Comparison of ENCODE assay signal across 15 cellular contexts in genomic region chr21:16842716-16843115, GRCh38.
DNase-seq lines count a peak whose midpoint lies in the region; ATAC-seq, FAIRE-seq and TF ChIP-seq lines count a peak whose summit lies in the region.
"Had no signal": no experiment of that assay in that cellular context is flagged by ENCODE, and none has a peak within 500 bp of the region (broad histone marks: within the 10 kb centered on the region; RNA-seq: fewer than 3 reads in every experiment).

No MANE protein-coding gene starts in this region.

- peaks cover 24% of the 10 kb centered on the region for H3K4me1 Mint-ChIP-seq in glutamatergic neuron (ENCODE audit: low read depth, unreplicated experiment)
- H3K4me1 Mint-ChIP-seq in activated naive CD8-positive, alpha-beta T cell treated with anti-CD3 and anti-CD28 coated beads for 36 hours = no peaks in the 10 kb centered on the region

- in situ Hi-C loops in transverse colon (cut with MboI; ENCODE audit: low pct_ligation_motif_present in 1 of 4, low pct_unique_long_range_greater_than_20kb in 1 of 4, low sequenced_read_pairs in 3 of 4) = loop anchor here in 1 of 4 donors (25.0 kb wide), 1 partner anchor 105 kb away; no protein-coding TSS in a partner anchor

- no peak for TF ChIP-seq POLR2A in transverse colon (IDR thresholded peaks at IDR 0.05)

- no peak overlapping the region for H4K8ac ChIP-seq in mesenchymal stem cell (ENCODE audit: low read length)

- intact Hi-C loops in pancreas (cut with DNase I) = no loop called here
- intact Hi-C loops in transverse colon (cut with DNase I; ENCODE audit: low total_unique reads) = no loop called here

- no peak overlapping the region for H2BK5ac ChIP-seq in mesenchymal stem cell (ENCODE audit: low read depth, low read length, poor library complexity, severe bottlenecking)

- H3K36me3 ChIP-seq in pancreas (no peaks in the 10 kb centered on the region), transverse colon (no peaks in the 10 kb centered on the region), mesenchymal stem cell (ENCODE audit: control insufficient read depth in 1 of 2, insufficient read depth in 2 of 2, low read depth in 1 of 2, low read length in 2 of 2) (no peaks in the 10 kb centered on the region)
- H3K36me3 ChIP-seq: BLaER1 had no signal

- H3K9me3 Mint-ChIP-seq in glutamatergic neuron (ENCODE audit: unreplicated experiment) = peaks cover 5% of the 10 kb centered on the region
- no peaks in the 10 kb centered on the region for H3K9me3 Mint-ChIP-seq in activated naive CD8-positive, alpha-beta T cell treated with anti-CD3 and anti-CD28 coated beads for 36 hours
- H3K9me3 Mint-ChIP-seq: type B pancreatic cell had no signal

- no peak overlapping the region for H3K4me3 Mint-ChIP-seq in glutamatergic neuron (ENCODE audit: unreplicated experiment)
- H3K4me3 Mint-ChIP-seq in activated naive CD8-positive, alpha-beta T cell treated with anti-CD3 and anti-CD28 coated beads for 36 hours = no peak overlapping the region
- H3K4me3 Mint-ChIP-seq: T-helper 1 cell treated with Interleukin-12 subunit alpha and Interleukin-12 subunit beta and Interleukin-4 antibody, amounts not matched to agents 30 μg/mL and 1 μg/mL, for 36 hours; type B pancreatic cell had no signal

- H3K4me3 ChIP-seq in AG10803 (ENCODE audit: low read length) = peak overlapping the region; percentile 29
- H3K4me3 ChIP-seq in pancreas = no peak overlapping the region
- no peak overlapping the region for H3K4me3 ChIP-seq in transverse colon
- H3K4me3 ChIP-seq in mesenchymal stem cell (ENCODE audit: insufficient read depth in 1 of 2, low read depth in 1 of 2, low read length in 2 of 2) = peak overlapping the region in 1 of 2 experiments; percentile 34
- H3K4me3 ChIP-seq: BLaER1 had no signal

- TF ChIP-seq CTCF in AG10803 (conservative IDR thresholded peaks at IDR 0.05; ENCODE audit: low read length) = no peak
- no peak for TF ChIP-seq CTCF in glutamatergic neuron (IDR thresholded peaks at IDR 0.05; ENCODE audit: partially characterized antibody, unreplicated experiment)
- no peak for TF ChIP-seq CTCF in pancreas (IDR thresholded peaks at IDR 0.05)
- TF ChIP-seq CTCF in transverse colon (IDR thresholded peaks at IDR 0.05) = no peak

- H4K91ac ChIP-seq in mesenchymal stem cell (ENCODE audit: low read length) = no peak overlapping the region

- ATAC-seq in pancreas = no peak

- no peak overlapping the region for H3K9ac ChIP-seq in mesenchymal stem cell (ENCODE audit: low read length)
- H3K9ac ChIP-seq: BLaER1 had no signal

- H2AFZ ChIP-seq in mesenchymal stem cell (ENCODE audit: low read depth, low read length) = no peak overlapping the region

- no peak for FAIRE-seq in pancreas (lab: Jason Lieb, UNC)

- no peak overlapping the region for H2BK120ac ChIP-seq in mesenchymal stem cell (ENCODE audit: low read depth, low read length)

- peak overlapping the region; percentile 92 for H3K27ac Mint-ChIP-seq in glutamatergic neuron (ENCODE audit: unreplicated experiment)
- H3K27ac Mint-ChIP-seq in activated naive CD8-positive, alpha-beta T cell treated with anti-CD3 and anti-CD28 coated beads for 36 hours = no peak overlapping the region
- H3K27ac Mint-ChIP-seq: T-helper 1 cell treated with Interleukin-12 subunit alpha and Interleukin-12 subunit beta and Interleukin-4 antibody, amounts not matched to agents 30 μg/mL and 1 μg/mL, for 36 hours; type B pancreatic cell had no signal

- no peak overlapping the region for H2BK15ac ChIP-seq in mesenchymal stem cell (ENCODE audit: low read depth, poor library complexity, severe bottlenecking)

- H3K27ac ChIP-seq in pancreas (no peak overlapping the region), transverse colon (no peak overlapping the region), mesenchymal stem cell (ENCODE audit: low read length, poor library complexity, severe bottlenecking) (no peak overlapping the region)
- H3K27ac ChIP-seq: BLaER1 had no signal

- DNase-seq in AG10803 (ENCODE audit: low read depth) (peak; percentile 35), HCEC 1CT (peak; percentile 4), astrocyte of the hippocampus (ENCODE audit: low read depth, low spot score) (peak; percentile 11), glutamatergic neuron (no peak), pancreas (no peak), transverse colon (no peak), mesenchymal stem cell (no peak)
- DNase-seq in activated naive CD8-positive, alpha-beta T cell treated with anti-CD3 and anti-CD28 coated beads for 36 hours = no peak
- DNase-seq: activated CD4-positive, alpha-beta T cell treated with anti-CD3 and anti-CD28 coated beads for 1 hour; DMS79; effector CD4-positive, alpha-beta T cell; H7 had no signal

- no peaks in the 10 kb centered on the region for H3K9me3 ChIP-seq in pancreas
- H3K9me3 ChIP-seq in transverse colon = no peaks in the 10 kb centered on the region
- no peaks in the 10 kb centered on the region for H3K9me3 ChIP-seq in mesenchymal stem cell (ENCODE audit: control insufficient read depth, low read length)
- H3K9me3 ChIP-seq: BLaER1 had no signal

- no peaks in the 10 kb centered on the region for H3K27me3 Mint-ChIP-seq in glutamatergic neuron (ENCODE audit: unreplicated experiment)
- no peaks in the 10 kb centered on the region for H3K27me3 Mint-ChIP-seq in activated naive CD8-positive, alpha-beta T cell treated with anti-CD3 and anti-CD28 coated beads for 36 hours
- H3K27me3 Mint-ChIP-seq: type B pancreatic cell had no signal

- H3K4ac ChIP-seq in mesenchymal stem cell (ENCODE audit: low read depth in 1 of 2, low read length in 2 of 2) = no peak overlapping the region

- H3K27me3 ChIP-seq in pancreas = no peaks in the 10 kb centered on the region
- H3K27me3 ChIP-seq in transverse colon = no peaks in the 10 kb centered on the region
- no peaks in the 10 kb centered on the region for H3K27me3 ChIP-seq in mesenchymal stem cell (ENCODE audit: control insufficient read depth in 1 of 2, insufficient read depth in 1 of 2, low read length in 2 of 2)
- H3K27me3 ChIP-seq: BLaER1 had no signal

- no peaks in the 10 kb centered on the region for H3K4me1 ChIP-seq in pancreas
- H3K4me1 ChIP-seq in transverse colon = no peaks in the 10 kb centered on the region
- no peaks in the 10 kb centered on the region for H3K4me1 ChIP-seq in mesenchymal stem cell (ENCODE audit: control insufficient read depth, insufficient read depth, low read depth, low read length)

- H3K36me3 Mint-ChIP-seq in glutamatergic neuron (ENCODE audit: unreplicated experiment) = no peaks in the 10 kb centered on the region
- H3K36me3 Mint-ChIP-seq in activated naive CD8-positive, alpha-beta T cell treated with anti-CD3 and anti-CD28 coated beads for 36 hours = no peaks in the 10 kb centered on the region
- H3K36me3 Mint-ChIP-seq: type B pancreatic cell had no signal

- 65 to 74% methylated on average over 5 of the region's 5 CpGs for whole genome bisulfite sequencing in pancreas, 2 donors
- 67% methylated on average over 5 of the region's 5 CpGs for WGBS in transverse colon (ENCODE audit: low coverage in 1 of 2), 2 donors
- whole genome bisulfite sequencing in mesenchymal stem cell = 100% methylated on average over 3 of the region's 5 CpGs

- H2BK12ac ChIP-seq in mesenchymal stem cell (ENCODE audit: low read length in 2 of 2) = no peak overlapping the region

- no peaks in the 10 kb centered on the region for H3K79me1 ChIP-seq in mesenchymal stem cell (replicated peaks; ENCODE audit: low read length, poor library complexity, severe bottlenecking)

- H3K4me2 ChIP-seq in mesenchymal stem cell (ENCODE audit: low read length, poor library complexity, severe bottlenecking) = no peak overlapping the region
- H3K4me2 ChIP-seq: BLaER1 had no signal

- no peak overlapping the region for H2AK5ac ChIP-seq in mesenchymal stem cell (ENCODE audit: low read length, severe bottlenecking)

- TF ChIP-seq EP300 in transverse colon (IDR thresholded peaks at IDR 0.05; ENCODE audit: low read depth) = no peak

- no peak overlapping the region for H3K18ac ChIP-seq in mesenchymal stem cell (ENCODE audit: low read depth in 1 of 2, low read length in 2 of 2)

- no peak overlapping the region for H3K14ac ChIP-seq in mesenchymal stem cell (ENCODE audit: low read length in 2 of 2)

- no peak overlapping the region for H3K23ac ChIP-seq in mesenchymal stem cell (ENCODE audit: low read length in 2 of 2)

Comparison
In these comparisons a context has a peak if more than half of its experiments do, and no peak if none do; other contexts are left out.
1. DNase-seq: peak in AG10803 (single experiment), HCEC 1CT (single experiment) and astrocyte of the hippocampus (single experiment); none in glutamatergic neuron (single experiment), pancreas (0 of 6), transverse colon (single experiment), mesenchymal stem cell (single experiment) and activated naive CD8-positive, alpha-beta T cell treated with anti-CD3 and anti-CD28 coated beads for 36 hours (single experiment).